9 cellular contexts compared by ENCODE assay signal in the genomic region with DNA sequence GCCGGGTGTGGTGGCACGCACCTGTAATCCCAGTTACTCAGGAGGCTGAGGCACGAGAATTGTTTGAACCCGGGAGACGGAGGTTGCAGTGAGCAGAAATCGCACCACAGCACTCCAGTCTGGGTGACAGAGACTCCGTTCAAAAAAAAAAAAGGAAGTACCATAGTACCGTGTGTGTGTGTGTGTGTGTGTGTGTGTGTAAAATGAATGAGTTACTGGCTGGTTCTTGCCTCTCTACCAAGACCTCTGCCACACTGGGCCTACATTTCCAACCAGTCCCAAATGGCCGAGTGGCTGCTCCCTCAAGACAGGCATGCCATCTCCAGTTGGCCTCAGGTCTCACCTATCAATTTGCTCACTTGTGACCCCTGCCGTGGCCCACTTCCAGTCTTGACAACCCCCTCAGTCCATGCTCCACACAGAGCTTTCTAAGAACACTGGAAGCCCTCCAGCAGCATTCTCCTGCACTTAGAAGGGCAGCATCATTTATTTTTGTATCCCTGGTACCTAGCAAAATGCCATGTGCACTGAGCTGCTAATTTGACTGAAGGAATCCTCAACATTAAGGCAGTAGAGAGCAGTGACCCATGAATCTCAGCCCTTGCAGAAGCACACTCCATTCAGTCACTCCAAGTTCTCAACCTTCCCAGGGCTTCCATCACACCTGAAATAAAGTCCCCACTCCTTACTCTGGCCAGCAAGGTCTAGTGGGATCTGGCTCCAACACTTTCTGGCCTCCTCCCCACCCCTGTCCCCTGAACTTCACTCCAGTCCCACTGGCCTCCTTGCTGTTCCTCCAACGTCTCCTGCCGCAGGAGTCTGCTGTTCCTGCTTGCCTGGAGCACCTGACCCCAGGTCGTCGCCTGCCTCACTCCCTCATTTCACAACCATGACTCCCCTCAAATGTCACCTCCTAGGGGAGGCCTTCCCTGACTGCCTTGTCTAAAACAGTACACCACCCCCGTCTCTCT. TPM values are rescaled to one million over a fixed set of nuclear protein-coding genes. Genes with fewer than 3 reads are reported as not detected.
A peak's percentile ranks its signal among the peaks of the same experiment; 100 is the strongest.
DNase-seq lines count a peak whose midpoint lies in the region; ATAC-seq and TF ChIP-seq lines count a peak whose summit lies in the region.
"Had no signal": no experiment of that assay in that cellular context is flagged by ENCODE, and none has a peak within 500 bp of the region (broad histone marks: within the 10 kb centered on the region; RNA-seq: fewer than 3 reads in every experiment).

No MANE protein-coding gene starts in this region.

- no peak overlapping the region for H3K4me2 ChIP-seq in GM23248 (ENCODE audit: unreplicated experiment)

- peak overlapping the region; percentile 39 for H3K4me3 Mint-ChIP-seq in activated naive CD8-positive, alpha-beta T cell
- H3K4me3 Mint-ChIP-seq in mesothelial cell of epicardium = no peak overlapping the region

- H3K36me3 Mint-ChIP-seq in activated naive CD8-positive, alpha-beta T cell = peaks cover 4% of the 10 kb centered on the region
- peaks cover 11% of the 10 kb centered on the region for H3K36me3 Mint-ChIP-seq in mesothelial cell of epicardium

- H3F3A ChIP-seq in GM23248 (ENCODE audit: insufficient read depth) = peaks cover 7% of the 10 kb centered on the region; the same call in 1 of the 2 replicates

- H3K36me3 ChIP-seq in heart right ventricle (peaks cover 0 to 48% (median 9%) of the 10 kb centered on the region in 9 donors), uterus (no peaks in the 10 kb centered on the region), GM23248 (ENCODE audit: low read depth) (no peaks in the 10 kb centered on the region; the same call in 1 of the 2 replicates)

- H3K79me2 ChIP-seq in GM23248 (ENCODE audit: insufficient read depth) = peaks cover 66% of the 10 kb centered on the region

- intact Hi-C loops in heart right ventricle (cut with DNase I) = loop anchor here in 1 of 10 donors (5.0 kb wide), 1 partner anchor 55 kb away; the partner anchor contains the start of gene BCL2L1
- intact Hi-C loops in left ventricle myocardium superior (cut with micrococcal nuclease) = loop anchor here (5.0 kb wide), 1 partner anchor 45 kb away; no protein-coding TSS in a partner anchor
- intact Hi-C loops in uterus (cut with DNase I; ENCODE audit: low total_unique reads) = no loop called here

- no peak overlapping the region for H3K9ac ChIP-seq in GM23248

- ATAC-seq in heart right ventricle (no peak), left ventricle myocardium superior (no peak), HG02571 (IDR thresholded peaks at IDR 0.05; ENCODE audit: unreplicated experiment) (no peak)

- no peaks in the 10 kb centered on the region for H3K9me3 Mint-ChIP-seq in activated naive CD8-positive, alpha-beta T cell (ENCODE audit: low read depth)
- H3K9me3 Mint-ChIP-seq in mesothelial cell of epicardium = no peaks in the 10 kb centered on the region

- peaks cover 55 to 95% (median 93%) of the 10 kb centered on the region in 9 donors for H3K4me1 ChIP-seq in heart right ventricle
- peaks cover 0 to 4% of the 10 kb centered on the region in 2 donors for H3K4me1 ChIP-seq in uterus
- 0 out of 2 replicates have a peak, but pooled peaks cover 2% of the 10 kb centered on the region for H3K4me1 ChIP-seq in GM23248 (ENCODE audit: insufficient read depth)

- H4K20me1 ChIP-seq in GM23248 (ENCODE audit: insufficient read depth) = no peaks in the 10 kb centered on the region

- no peak for TF ChIP-seq POLR2A in uterus (IDR thresholded peaks at IDR 0.05)

- H3K27me3 ChIP-seq in heart right ventricle (no peaks in the 10 kb centered on the region), uterus (no peaks in the 10 kb centered on the region), GM23248 (replicated peaks; ENCODE audit: insufficient read depth) (no peaks in the 10 kb centered on the region)

- peak overlapping the region; percentile 86 for H3K27ac Mint-ChIP-seq in activated naive CD8-positive, alpha-beta T cell
- H3K27ac Mint-ChIP-seq in mesothelial cell of epicardium = peak overlapping the region; percentile 66

- H3K27ac ChIP-seq in heart right ventricle = peak overlapping the region; percentile 86 to 96 (median 89)
- H3K27ac ChIP-seq in uterus = peak overlapping the region; percentile 51 to 88
- H3K27ac ChIP-seq in GM23248 = no peak overlapping the region

- TF ChIP-seq CTCF in heart right ventricle (IDR thresholded peaks at IDR 0.05) (no peak), mesothelial cell of epicardium (IDR thresholded peaks at IDR 0.05; ENCODE audit: unreplicated experiment) (no peak), uterus (IDR thresholded peaks at IDR 0.05) (no peak)

- no peaks in the 10 kb centered on the region for H3K9me3 ChIP-seq in heart right ventricle
- H3K9me3 ChIP-seq in uterus = no peaks in the 10 kb centered on the region
- H3K9me3 ChIP-seq in GM23248 (ENCODE audit: low read depth) = no peaks in the 10 kb centered on the region

- DNase-seq in heart right ventricle = no peak
- DNase-seq in left ventricle myocardium superior = no peak
- DNase-seq in mesothelial cell of epicardium (ENCODE audit: low spot score in 2 of 2, unreplicated experiment in 2 of 2) = no peak
- DNase-seq in uterus = no peak
- DNase-seq in germinal center (ENCODE audit: low spot score) = no peak
- no peak for DNase-seq in GM23248
- DNase-seq: NCI-H82 had no signal

- no peak overlapping the region for H2AFZ ChIP-seq in GM23248

- in situ Hi-C loops in GM23248 (cut with MboI) = loop anchor here (10.0 kb wide), 1 partner anchor 57 kb away; the partner anchor contains the start of gene BCL2L1

- no peaks in the 10 kb centered on the region for H3K9me2 ChIP-seq in GM23248 (ENCODE audit: insufficient read depth)

- no peak overlapping the region for H3K4me3 ChIP-seq in heart right ventricle
- no peak overlapping the region for H3K4me3 ChIP-seq in uterus
- H3K4me3 ChIP-seq in GM23248 = no peak overlapping the region

- peaks cover 50% of the 10 kb centered on the region for H3K4me1 Mint-ChIP-seq in activated naive CD8-positive, alpha-beta T cell (ENCODE audit: low read depth)
- peaks cover 7% of the 10 kb centered on the region for H3K4me1 Mint-ChIP-seq in mesothelial cell of epicardium

- H3K27me3 Mint-ChIP-seq in activated naive CD8-positive, alpha-beta T cell = no peaks in the 10 kb centered on the region
- no peaks in the 10 kb centered on the region for H3K27me3 Mint-ChIP-seq in mesothelial cell of epicardium (ENCODE audit: low read depth)

- WGBS in heart right ventricle, 2 donors = 76 to 78% methylated on average over 15 of the region's 15 CpGs
- WGBS in GM23248 (ENCODE audit: low coverage in 1 of 2, low lambda C conversion rate in 2 of 2, missing lambda C conversion rate in 2 of 2), 2 experiments = 98 to 99% methylated on average over 13 to 15 of the region's 15 CpGs

RNA-seq across cellular contexts. Expression of gene COX4I2, which starts 29.9 kb away (rescaled TPM):
- total RNA-seq in heart right ventricle = 10 to 100 TPM in 3 of 10 donors, 1 to 10 TPM in 7; 3.8 to 20.1 (median 7.5) TPM
- polyA plus RNA-seq in heart right ventricle = 100 to 1,000 TPM in 1 of 2 donors, 10 to 100 TPM in 1; 30.4 to 103 TPM
- 10.1 TPM for total RNA-seq in left ventricle myocardium superior
- 0.34 TPM in 1 of 3 replicates, not detected in the others for total RNA-seq in mesothelial cell of epicardium
- 1 to 10 TPM in 2 of 4 donors, not detected in 2; 5.1 to 8.4 TPM for total RNA-seq in uterus
- not detected in 2 replicates for total RNA-seq in GM23248 (2014; rRNA removed; shearing (Covaris generic))
- polyA plus RNA-seq in GM23248 (2016; fragmentation: Nextera tagmentation; extraction: Ambion mirVana) = not detected in 2 replicates

RNA-seq across cellular contexts. Expression of gene BCL2L1, which starts 55.1 kb away (rescaled TPM):
- total RNA-seq in heart right ventricle = 10 to 100 TPM; 34.7 to 97.4 (median 45.9) TPM
- polyA plus RNA-seq in heart right ventricle = 100 to 1,000 TPM in 1 of 2 donors, 10 to 100 TPM in 1; 35.2 to 128 TPM
- total RNA-seq in left ventricle myocardium superior = 54.8 TPM
- total RNA-seq in mesothelial cell of epicardium = 63.2 to 66.6 TPM (median 64.8 TPM) in 3 replicates
- 100 to 1,000 TPM in 1 of 4 donors, 10 to 100 TPM in 3; 35.0 to 113 (median 57.4) TPM for total RNA-seq in uterus
- 83.8 and 95.1 TPM in 2 replicates for total RNA-seq in GM23248 (2014; rRNA removed; shearing (Covaris generic))
- 56.2 and 56.3 TPM in 2 replicates for polyA plus RNA-seq in GM23248 (2016; fragmentation: Nextera tagmentation; extraction: Ambion mirVana)
